ENCODE assay signal across 8 cellular contexts in genomic region chr4:56301181-56302076, GRCh38.
DNase-seq lines count a peak whose midpoint lies in the region; ATAC-seq, FAIRE-seq and TF ChIP-seq lines count a peak whose summit lies in the region.

No MANE protein-coding gene starts in this region.

- H3K4me1 ChIP-seq in ascending aorta (no peaks in the 10 kb centered on the region), small intestine (ENCODE audit: control insufficient read depth in 2 of 2, insufficient read depth in 1 of 2, low read depth in 1 of 2, low read length in 1 of 2) (peaks cover 3 to 8% of the 10 kb centered on the region in 2 donors)

- no peak for FAIRE-seq in small intestine (lab: Jason Lieb, UNC)

- H3K4me1 Mint-ChIP-seq in T-helper 17 cell = peaks cover 10% of the 10 kb centered on the region

- intact Hi-C loops in Right ventricle myocardium inferior (cut with DNase I) = loop anchor here (5.0 to 10.0 kb wide), 2 partner anchors 257 to 354 kb away; partner anchors contain the start of gene CEP135
- intact Hi-C loops in cardiac septum (cut with DNase I) = loop anchor here (2.0 to 10.0 kb wide), 2 partner anchors 257 to 353 kb away; partner anchors contain the start of gene CEP135
- intact Hi-C loops in ascending aorta (cut with DNase I) = loop anchor here (2.0 to 5.0 kb wide), 2 partner anchors 353 to 904 kb away; partner anchors contain the start of genes CEP135 and TMEM165

- H3K27ac ChIP-seq in ascending aorta = no peak overlapping the region
- no peak overlapping the region for H3K27ac ChIP-seq in small intestine (ENCODE audit: low read depth in 1 of 2, low read length in 1 of 2)

- peak; percentile 66 for DNase-seq in Right ventricle myocardium inferior (ENCODE audit: missing footprints)
- DNase-seq in cardiac septum (ENCODE audit: low spot score) = no peak
- DNase-seq in NCI-H146 treated with DMSO at 0.1 percent for 48 hours (lab: John Stamatoyannopoulos, UW; ENCODE audit: unreplicated experiment) = peak; percentile 60
- peak in 1 of 3 donors; percentile 34 for DNase-seq in T-helper 17 cell
- DNase-seq in ascending aorta (ENCODE audit: low spot score in 2 of 2) = peak in 1 of 2 donors; percentile 78
- DNase-seq in hypothalamus (lab: John Stamatoyannopoulos, UW) = peak in 45 of 51 donors; percentile 4 to 86 (median 48)
- peak; percentile 82 for DNase-seq in small intestine

- peak; percentile 44 to 78 (median 66) for TF ChIP-seq CTCF in ascending aorta (IDR thresholded peaks at IDR 0.05)

- peaks cover 26% of the 10 kb centered on the region for H3K27me3 Mint-ChIP-seq in T-helper 17 cell

- H3K27ac Mint-ChIP-seq in T-helper 17 cell = peak overlapping the region; percentile 56

- H3K36me3 Mint-ChIP-seq in T-helper 17 cell (ENCODE audit: low read depth) = peaks cover 4% of the 10 kb centered on the region

- H3K4me3 Mint-ChIP-seq in T-helper 17 cell = peak overlapping the region; percentile 75

- H3K27me3 ChIP-seq in ascending aorta (no peaks in the 10 kb centered on the region), small intestine (ENCODE audit: control insufficient read depth in 2 of 2, insufficient read depth in 2 of 2, low read length in 2 of 2) (no peaks in the 10 kb centered on the region)

- H3K9me3 ChIP-seq in T-helper 17 cell (ENCODE audit: control insufficient read depth, low read length, poor library complexity, severe bottlenecking) (no peaks in the 10 kb centered on the region), ascending aorta (no peaks in the 10 kb centered on the region), small intestine (ENCODE audit: control insufficient read depth, low read depth) (no peaks in the 10 kb centered on the region)

- peak; percentile 92 for ATAC-seq in Right ventricle myocardium inferior
- ATAC-seq in HG02870 (IDR thresholded peaks at IDR 0.05; ENCODE audit: unreplicated experiment) = peak; percentile 96
- peak; percentile 95 for ATAC-seq in T-helper 17 cell

- H3K4me3 ChIP-seq in ascending aorta (peak overlapping the region in 1 of 2 donors; percentile 32), small intestine (ENCODE audit: low read depth in 1 of 2, low read length in 2 of 2) (no peak overlapping the region)

- WGBS in small intestine, 3 donors = 32 to 35% (median 33%) methylated on average over 10 of the region's 10 CpGs

- H3K36me3 ChIP-seq in ascending aorta (no peaks in the 10 kb centered on the region), small intestine (ENCODE audit: control insufficient read depth in 2 of 2, insufficient read depth in 2 of 2, low read length in 2 of 2) (peaks cover 0 to 5% of the 10 kb centered on the region in 2 donors)
